ENCODE assay signal across 16 cellular contexts in the genomic region with DNA sequence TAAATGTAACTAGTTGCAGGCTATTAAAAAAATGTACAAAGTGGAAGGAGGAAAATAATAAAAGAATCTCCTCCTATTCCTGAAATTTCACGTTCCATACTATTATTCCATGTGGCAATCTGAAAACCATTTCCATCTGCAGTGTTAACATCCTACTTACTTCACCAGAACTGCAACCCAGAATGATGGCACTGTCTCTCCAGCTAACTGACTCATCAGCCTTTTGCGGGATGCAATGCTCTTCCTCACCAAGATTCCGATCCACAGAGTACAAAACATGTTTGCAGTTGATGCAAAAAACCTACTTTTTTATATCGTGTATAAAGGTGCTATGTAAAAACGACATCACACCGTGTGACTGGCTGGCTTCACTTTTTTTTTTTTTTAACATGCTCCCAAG. TPM values are rescaled to one million over a fixed set of nuclear protein-coding genes. Genes with fewer than 3 reads are reported as not detected.
DNase-seq lines count a peak whose midpoint lies in the region; TF ChIP-seq lines count a peak whose summit lies in the region.
"Had no signal": no experiment of that assay in that cellular context is flagged by ENCODE, and none has a peak within 500 bp of the region (broad histone marks: within the 10 kb centered on the region; RNA-seq: fewer than 3 reads in every experiment).

No MANE protein-coding gene starts in this region.

- peaks cover 35% of the 10 kb centered on the region for H3K4me1 Mint-ChIP-seq in activated naive CD4-positive, alpha-beta T cell treated with anti-CD3 and anti-CD28 coated beads for 36 hours (ENCODE audit: low read depth)

- H3K79me2 ChIP-seq in Loucy (ENCODE audit: insufficient read depth, low read length), result peaks cover 30% of the 10 kb centered on the region

- peaks cover 26% of the 10 kb centered on the region for H3K36me3 Mint-ChIP-seq in activated naive CD4-positive, alpha-beta T cell treated with anti-CD3 and anti-CD28 coated beads for 36 hours (ENCODE audit: low read depth)

- no peaks in the 10 kb centered on the region for H3K9me2 ChIP-seq in Loucy (replicated peaks; ENCODE audit: low read depth, low read length)

- no peak for TF ChIP-seq CTCF in Loucy (conservative IDR thresholded peaks at IDR 0.05; ENCODE audit: low read length)

- no peaks in the 10 kb centered on the region for H3K9me3 Mint-ChIP-seq in activated naive CD4-positive, alpha-beta T cell treated with anti-CD3 and anti-CD28 coated beads for 36 hours

- H3K27ac ChIP-seq in stomach smooth muscle (ENCODE audit: low read length), result peak overlapping the region; percentile 69

- peak overlapping the region; percentile 66 for H3K27ac Mint-ChIP-seq in activated naive CD4-positive, alpha-beta T cell treated with anti-CD3 and anti-CD28 coated beads for 36 hours

- H3K36me3 ChIP-seq in Loucy (ENCODE audit: insufficient read depth, low read length), result peaks cover 61% of the 10 kb centered on the region; the same call in 1 of the 2 replicates
- H3K36me3 ChIP-seq in stomach smooth muscle (ENCODE audit: control insufficient read depth in 2 of 2, insufficient read depth in 2 of 2, low read length in 2 of 2), result peaks cover 20 to 43% of the 10 kb centered on the region in 2 donors

- H3K9ac ChIP-seq in Loucy (ENCODE audit: low read depth, low read length, poor library complexity, severe bottlenecking) (peak overlapping the region; percentile 28), stomach smooth muscle (ENCODE audit: low read length in 2 of 2) (no peak overlapping the region)

- no peak overlapping the region for H2AFZ ChIP-seq in Loucy (ENCODE audit: low read length)

- H3K4me1 ChIP-seq in Loucy (ENCODE audit: insufficient read depth, low read length, poor library complexity, severe bottlenecking), result peaks cover 25% of the 10 kb centered on the region
- H3K4me1 ChIP-seq in stomach smooth muscle (ENCODE audit: control insufficient read depth, insufficient read depth, low read length), result peaks cover 23% of the 10 kb centered on the region
- H3K4me1 ChIP-seq: BE2C had no signal

- no peak for DNase-seq in activated naive CD4-positive, alpha-beta T cell treated with anti-CD3 and anti-CD28 coated beads for 36 hours
- DNase-seq in activated naive CD4-positive, alpha-beta T cell treated with anti-CD3 and anti-CD28 coated beads, Interleukin-2, amount 50 U/mL, for 16 hours, result no peak
- peak; percentile 52 for DNase-seq in fibroblast of peridontal ligament (ENCODE audit: extremely low read depth)
- DNase-seq in effector CD8-positive, alpha-beta T cell (lab: John Stamatoyannopoulos, UW), result no peak
- DNase-seq in cerebellar cortex (ENCODE audit: low spot score), result no peak
- no peak for DNase-seq in stimulated activated naive CD4-positive, alpha-beta T cell treated with Interleukin-2 at 50 U/mL for 16 hours (lab: John Stamatoyannopoulos, UW)
- DNase-seq: BE2C, esophagus squamous epithelium, MM.1S, nucleus accumbens, spleen had no signal

- CTCF ChIA-PET in activated naive CD4-positive, alpha-beta T cell treated with anti-CD3 and anti-CD28 coated beads for 36 hours (lab: Charles Lee), result interaction anchor here (1.0 kb wide), 1 partner anchor 12 kb away, joined by 3 read pairs; no protein-coding TSS in a partner anchor

- no peak overlapping the region for H3K4me3 Mint-ChIP-seq in activated naive CD4-positive, alpha-beta T cell treated with anti-CD3 and anti-CD28 coated beads for 36 hours

- intact Hi-C loops in activated naive CD4-positive, alpha-beta T cell treated with anti-CD3 and anti-CD28 coated beads for 36 hours (cut with micrococcal nuclease), result loop anchor here (5.0 kb wide), 2 partner anchors 34 to 199 kb away; no protein-coding TSS in a partner anchor

- H3K27me3 Mint-ChIP-seq in activated naive CD4-positive, alpha-beta T cell treated with anti-CD3 and anti-CD28 coated beads for 36 hours (ENCODE audit: low read depth), result no peaks in the 10 kb centered on the region

- H3K27me3 ChIP-seq in Loucy (ENCODE audit: insufficient read depth, low read length, poor library complexity, severe bottlenecking), result no peaks in the 10 kb centered on the region
- no peaks in the 10 kb centered on the region for H3K27me3 ChIP-seq in stomach smooth muscle (ENCODE audit: control insufficient read depth in 1 of 2, insufficient read depth in 2 of 2, low read length in 2 of 2)
- H3K27me3 ChIP-seq: BE2C, esophagus squamous epithelium, spleen had no signal

- H3K4me3 ChIP-seq in Loucy (ENCODE audit: low read length, poor library complexity, severe bottlenecking) (peak overlapping the region; percentile 24), stomach smooth muscle (ENCODE audit: low read length in 2 of 2) (no peak overlapping the region)
- H3K4me3 ChIP-seq: coronary artery, esophagus squamous epithelium, lung, spleen, thoracic aorta had no signal

- peak overlapping the region; percentile 47 for H3K4me2 ChIP-seq in Loucy (ENCODE audit: low read depth, low read length, poor library complexity, severe bottlenecking)

- 0 out of 2 replicates have a peak, but pooled peaks cover 6% of the 10 kb centered on the region for H3F3A ChIP-seq in Loucy (ENCODE audit: low read depth)

- peaks cover 9% of the 10 kb centered on the region for H4K20me1 ChIP-seq in Loucy (ENCODE audit: insufficient read depth, low read length, poor library complexity, severe bottlenecking)

- H3K9me3 ChIP-seq in Loucy (ENCODE audit: insufficient read depth, low read depth, low read length), result no peaks in the 10 kb centered on the region
- H3K9me3 ChIP-seq in stomach smooth muscle (ENCODE audit: control insufficient read depth in 2 of 2, low read length in 2 of 2), result no peaks in the 10 kb centered on the region
- H3K9me3 ChIP-seq: BE2C, esophagus squamous epithelium, spleen, thoracic aorta had no signal

RNA-seq across cellular contexts. Expression of a gene that starts 50.8 kb away (rescaled TPM):
- 10 to 100 TPM; 41.7 to 44.3 TPM for total RNA-seq in activated naive CD4-positive, alpha-beta T cell treated with anti-CD3 and anti-CD28 coated beads for 36 hours
